In the genomic region with DNA sequence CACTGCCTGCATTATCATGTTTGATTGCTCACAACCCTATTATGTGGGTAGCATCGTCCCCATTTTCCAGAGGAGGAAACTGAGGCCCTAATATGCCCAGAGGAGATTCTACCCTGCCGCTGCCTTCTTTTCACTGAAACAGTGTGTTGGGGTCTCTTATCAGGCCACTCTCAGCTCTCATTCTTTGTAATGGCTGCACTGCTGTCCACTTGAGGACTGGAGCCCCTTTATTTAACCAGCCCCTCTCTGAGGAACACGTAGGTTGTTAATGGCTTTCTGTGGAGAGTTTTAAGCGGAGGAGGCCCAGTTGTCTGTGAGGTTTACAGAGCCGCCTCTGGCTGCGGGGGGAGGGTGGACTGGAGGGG, we compare ENCODE assay signal across 1 cellular context.
A peak's percentile ranks its signal among the peaks of the same experiment; 100 is the strongest.
TF ChIP-seq lines count a peak whose summit lies in the region.

No MANE protein-coding gene starts in this region.

TF ChIP-seq in K562, 482 proteins besides CTCF, POLR2A, EP300 and RAD21 (continued from another document and continues in another):
- TF ChIP-seq ILK (tag; IDR thresholded peaks at IDR 0.05; ENCODE audit: borderline replicate concordance, low read depth) (no peak), ZNF583 (CRISPR knock-in tag; IDR thresholded peaks at IDR 0.05) (peak; percentile 83), ZNF311 (CRISPR knock-in tag; IDR thresholded peaks at IDR 0.05) (peak; percentile 81), ZNF57 (CRISPR knock-in tag; IDR thresholded peaks at IDR 0.05) (no peak), HSF4 (CRISPR knock-in tag; IDR thresholded peaks at IDR 0.05; ENCODE audit: borderline replicate concordance) (peak; percentile 88), BRF2 (IDR thresholded peaks at IDR 0.05; ENCODE audit: borderline replicate concordance, insufficient read depth, insufficient read length) (no peak), ZBTB1 (CRISPR knock-in tag; IDR thresholded peaks at IDR 0.05; ENCODE audit: borderline replicate concordance, low read depth) (no peak), ZNF778 (CRISPR knock-in tag; IDR thresholded peaks at IDR 0.05) (no peak), SAP30 (IDR thresholded peaks at IDR 0.05; ENCODE audit: borderline replicate concordance, insufficient read depth, low read depth, low read length, poor library complexity, severe bottlenecking) (no peak), ZNF239 (CRISPR knock-in tag; IDR thresholded peaks at IDR 0.05) (peak; percentile 61), NFIX (CRISPR knock-in tag; IDR thresholded peaks at IDR 0.05; ENCODE audit: low read depth) (no peak), ESRRA (IDR thresholded peaks at IDR 0.05; ENCODE audit: borderline replicate concordance, low read depth) (no peak), MITF (IDR thresholded peaks at IDR 0.05) (no peak), ZNF444 (CRISPR knock-in tag; IDR thresholded peaks at IDR 0.05) (no peak), MAZ (CRISPR knock-in tag; conservative IDR thresholded peaks at IDR 0.05 in 1 of 2, IDR thresholded peaks at IDR 0.05 in 1 of 2) (no peak), TFAM (CRISPR knock-in tag; conservative IDR thresholded peaks at IDR 0.05) (no peak), ZNF124 (CRISPR knock-in tag; IDR thresholded peaks at IDR 0.05) (no peak), ZNF217 (CRISPR knock-in tag; IDR thresholded peaks at IDR 0.05) (no peak), KDM1A (IDR thresholded peaks at IDR 0.05) (peak; percentile 67 to 69; a peak in 3 of 4 replicates), HIVEP1 (CRISPR knock-in tag; IDR thresholded peaks at IDR 0.05) (peak; percentile 62; the same call in 1 of the 2 replicates), ZBTB33 (CRISPR knock-in tag; IDR thresholded peaks at IDR 0.05) (no peak), ZBTB34 (CRISPR knock-in tag; IDR thresholded peaks at IDR 0.05) (0 out of 2 replicates have a peak, but pooled peaks have one; percentile 5), DNMT1 (IDR thresholded peaks at IDR 0.05) (no peak), NCOR1 (IDR thresholded peaks at IDR 0.05) (no peak), PTTG1 (tag; IDR thresholded peaks at IDR 0.05; ENCODE audit: low read depth) (peak; percentile 60; the same call in 1 of the 2 replicates), GTF2A2 (tag; IDR thresholded peaks at IDR 0.05) (0 out of 2 replicates have a peak, but pooled peaks have one; percentile 38), KLF10 (CRISPR knock-in tag; IDR thresholded peaks at IDR 0.05) (no peak), RFX7 (CRISPR knock-in tag; IDR thresholded peaks at IDR 0.05) (no peak), ZNF212 (CRISPR knock-in tag; IDR thresholded peaks at IDR 0.05) (no peak), DEAF1 (CRISPR knock-in tag; IDR thresholded peaks at IDR 0.05) (no peak), MCM7 (IDR thresholded peaks at IDR 0.05) (no peak), MCM2 (IDR thresholded peaks at IDR 0.05; ENCODE audit: low read depth) (no peak), NFRKB (IDR thresholded peaks at IDR 0.05; ENCODE audit: low read depth) (no peak), ZNF445 (CRISPR knock-in tag; IDR thresholded peaks at IDR 0.05; ENCODE audit: low read depth) (peak; percentile 44; the same call in 1 of the 2 replicates), HOXB6 (CRISPR knock-in tag; IDR thresholded peaks at IDR 0.05; ENCODE audit: borderline replicate concordance) (no peak), ZNF766 (CRISPR knock-in tag; conservative IDR thresholded peaks at IDR 0.05) (0 out of 2 replicates have a peak, but pooled peaks have one; percentile 7), KLF1 (tag; IDR thresholded peaks at IDR 0.05) (no peak), TAF7 (tag; IDR thresholded peaks at IDR 0.05) (no peak), ARHGAP35 (IDR thresholded peaks at IDR 0.05; ENCODE audit: partially characterized antibody) (no peak), CEBPB (tag; IDR thresholded peaks at IDR 0.05) (no peak), CCNT2 (IDR thresholded peaks at IDR 0.05; ENCODE audit: borderline replicate concordance, extremely low read depth, insufficient read length, low read depth, low read length) (no peak), POLR2G (IDR thresholded peaks at IDR 0.05; ENCODE audit: low read depth, low read length) (no peak), EGR1 (conservative IDR thresholded peaks at IDR 0.05) (no peak), ATF4 (CRISPR knock-in tag; IDR thresholded peaks at IDR 0.05) (peak; percentile 71)
- TF ChIP-seq, protein P1, sequence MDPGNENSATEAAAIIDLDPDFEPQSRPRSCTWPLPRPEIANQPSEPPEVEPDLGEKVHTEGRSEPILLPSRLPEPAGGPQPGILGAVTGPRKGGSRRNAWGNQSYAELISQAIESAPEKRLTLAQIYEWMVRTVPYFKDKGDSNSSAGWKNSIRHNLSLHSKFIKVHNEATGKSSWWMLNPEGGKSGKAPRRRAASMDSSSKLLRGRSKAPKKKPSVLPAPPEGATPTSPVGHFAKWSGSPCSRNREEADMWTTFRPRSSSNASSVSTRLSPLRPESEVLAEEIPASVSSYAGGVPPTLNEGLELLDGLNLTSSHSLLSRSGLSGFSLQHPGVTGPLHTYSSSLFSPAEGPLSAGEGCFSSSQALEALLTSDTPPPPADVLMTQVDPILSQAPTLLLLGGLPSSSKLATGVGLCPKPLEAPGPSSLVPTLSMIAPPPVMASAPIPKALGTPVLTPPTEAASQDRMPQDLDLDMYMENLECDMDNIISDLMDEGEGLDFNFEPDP (CRISPR knock-in tag; IDR thresholded peaks at IDR 0.05) = no peak
- TF ChIP-seq, protein P2, sequence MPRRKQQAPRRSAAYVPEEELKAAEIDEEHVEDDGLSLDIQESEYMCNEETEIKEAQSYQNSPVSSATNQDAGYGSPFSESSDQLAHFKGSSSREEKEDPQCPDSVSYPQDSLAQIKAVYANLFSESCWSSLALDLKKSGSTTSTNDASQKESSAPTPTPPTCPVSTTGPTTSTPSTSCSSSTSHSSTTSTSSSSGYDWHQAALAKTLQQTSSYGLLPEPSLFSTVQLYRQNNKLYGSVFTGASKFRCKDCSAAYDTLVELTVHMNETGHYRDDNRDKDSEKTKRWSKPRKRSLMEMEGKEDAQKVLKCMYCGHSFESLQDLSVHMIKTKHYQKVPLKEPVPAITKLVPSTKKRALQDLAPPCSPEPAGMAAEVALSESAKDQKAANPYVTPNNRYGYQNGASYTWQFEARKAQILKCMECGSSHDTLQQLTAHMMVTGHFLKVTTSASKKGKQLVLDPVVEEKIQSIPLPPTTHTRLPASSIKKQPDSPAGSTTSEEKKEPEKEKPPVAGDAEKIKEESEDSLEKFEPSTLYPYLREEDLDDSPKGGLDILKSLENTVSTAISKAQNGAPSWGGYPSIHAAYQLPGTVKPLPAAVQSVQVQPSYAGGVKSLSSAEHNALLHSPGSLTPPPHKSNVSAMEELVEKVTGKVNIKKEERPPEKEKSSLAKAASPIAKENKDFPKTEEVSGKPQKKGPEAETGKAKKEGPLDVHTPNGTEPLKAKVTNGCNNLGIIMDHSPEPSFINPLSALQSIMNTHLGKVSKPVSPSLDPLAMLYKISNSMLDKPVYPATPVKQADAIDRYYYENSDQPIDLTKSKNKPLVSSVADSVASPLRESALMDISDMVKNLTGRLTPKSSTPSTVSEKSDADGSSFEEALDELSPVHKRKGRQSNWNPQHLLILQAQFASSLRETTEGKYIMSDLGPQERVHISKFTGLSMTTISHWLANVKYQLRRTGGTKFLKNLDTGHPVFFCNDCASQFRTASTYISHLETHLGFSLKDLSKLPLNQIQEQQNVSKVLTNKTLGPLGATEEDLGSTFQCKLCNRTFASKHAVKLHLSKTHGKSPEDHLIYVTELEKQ (CRISPR knock-in tag; IDR thresholded peaks at IDR 0.05) = peak; percentile 61; the same call in 1 of the 2 replicates
- TF ChIP-seq, protein P3, sequence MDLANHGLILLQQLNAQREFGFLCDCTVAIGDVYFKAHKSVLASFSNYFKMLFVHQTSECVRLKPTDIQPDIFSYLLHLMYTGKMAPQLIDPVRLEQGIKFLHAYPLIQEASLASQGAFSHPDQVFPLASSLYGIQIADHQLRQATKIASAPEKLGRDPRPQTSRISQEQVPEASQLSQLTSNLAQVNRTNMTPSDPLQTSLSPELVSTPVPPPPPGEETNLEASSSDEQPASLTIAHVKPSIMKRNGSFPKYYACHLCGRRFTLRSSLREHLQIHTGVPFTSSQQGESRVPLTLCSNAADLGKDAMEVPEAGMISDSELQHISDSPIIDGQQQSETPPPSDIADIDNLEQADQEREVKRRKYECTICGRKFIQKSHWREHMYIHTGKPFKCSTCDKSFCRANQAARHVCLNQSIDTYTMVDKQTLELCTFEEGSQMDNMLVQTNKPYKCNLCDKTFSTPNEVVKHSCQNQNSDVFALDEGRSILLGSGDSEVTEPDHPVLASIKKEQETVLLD (IDR thresholded peaks at IDR 0.05) = no peak
- TF ChIP-seq, protein P4, sequence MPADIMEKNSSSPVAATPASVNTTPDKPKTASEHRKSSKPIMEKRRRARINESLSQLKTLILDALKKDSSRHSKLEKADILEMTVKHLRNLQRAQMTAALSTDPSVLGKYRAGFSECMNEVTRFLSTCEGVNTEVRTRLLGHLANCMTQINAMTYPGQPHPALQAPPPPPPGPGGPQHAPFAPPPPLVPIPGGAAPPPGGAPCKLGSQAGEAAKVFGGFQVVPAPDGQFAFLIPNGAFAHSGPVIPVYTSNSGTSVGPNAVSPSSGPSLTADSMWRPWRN (IDR thresholded peaks at IDR 0.05; ENCODE audit: low read depth) = no peak
